ENCODE assay signal across 1 cellular context in the genomic region with DNA sequence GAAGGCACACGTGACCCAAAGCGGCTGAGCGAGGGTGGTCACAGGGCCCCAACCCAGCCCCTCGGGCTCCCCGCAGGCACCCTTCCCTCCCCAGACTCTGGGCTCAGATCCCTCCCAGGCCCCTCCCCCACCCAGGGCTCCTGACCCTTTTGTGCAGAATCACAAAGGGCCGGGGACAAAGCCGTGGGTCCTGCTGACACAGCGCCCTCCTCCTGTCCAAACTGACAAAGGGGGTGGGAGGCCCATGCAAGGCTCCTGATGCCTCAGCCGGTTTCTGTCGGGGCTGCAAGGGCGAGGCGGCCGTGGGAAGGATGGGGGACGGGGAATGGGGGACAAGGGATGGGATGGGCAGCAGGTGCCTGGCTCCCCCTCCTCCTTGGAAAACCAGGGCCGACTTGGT.
TF ChIP-seq lines count a peak whose summit lies in the region.

No MANE protein-coding gene starts in this region.

TF ChIP-seq in A549, 52 proteins besides CTCF, POLR2A, EP300 and RAD21 (continued from another document):
- TF ChIP-seq, protein P1, sequence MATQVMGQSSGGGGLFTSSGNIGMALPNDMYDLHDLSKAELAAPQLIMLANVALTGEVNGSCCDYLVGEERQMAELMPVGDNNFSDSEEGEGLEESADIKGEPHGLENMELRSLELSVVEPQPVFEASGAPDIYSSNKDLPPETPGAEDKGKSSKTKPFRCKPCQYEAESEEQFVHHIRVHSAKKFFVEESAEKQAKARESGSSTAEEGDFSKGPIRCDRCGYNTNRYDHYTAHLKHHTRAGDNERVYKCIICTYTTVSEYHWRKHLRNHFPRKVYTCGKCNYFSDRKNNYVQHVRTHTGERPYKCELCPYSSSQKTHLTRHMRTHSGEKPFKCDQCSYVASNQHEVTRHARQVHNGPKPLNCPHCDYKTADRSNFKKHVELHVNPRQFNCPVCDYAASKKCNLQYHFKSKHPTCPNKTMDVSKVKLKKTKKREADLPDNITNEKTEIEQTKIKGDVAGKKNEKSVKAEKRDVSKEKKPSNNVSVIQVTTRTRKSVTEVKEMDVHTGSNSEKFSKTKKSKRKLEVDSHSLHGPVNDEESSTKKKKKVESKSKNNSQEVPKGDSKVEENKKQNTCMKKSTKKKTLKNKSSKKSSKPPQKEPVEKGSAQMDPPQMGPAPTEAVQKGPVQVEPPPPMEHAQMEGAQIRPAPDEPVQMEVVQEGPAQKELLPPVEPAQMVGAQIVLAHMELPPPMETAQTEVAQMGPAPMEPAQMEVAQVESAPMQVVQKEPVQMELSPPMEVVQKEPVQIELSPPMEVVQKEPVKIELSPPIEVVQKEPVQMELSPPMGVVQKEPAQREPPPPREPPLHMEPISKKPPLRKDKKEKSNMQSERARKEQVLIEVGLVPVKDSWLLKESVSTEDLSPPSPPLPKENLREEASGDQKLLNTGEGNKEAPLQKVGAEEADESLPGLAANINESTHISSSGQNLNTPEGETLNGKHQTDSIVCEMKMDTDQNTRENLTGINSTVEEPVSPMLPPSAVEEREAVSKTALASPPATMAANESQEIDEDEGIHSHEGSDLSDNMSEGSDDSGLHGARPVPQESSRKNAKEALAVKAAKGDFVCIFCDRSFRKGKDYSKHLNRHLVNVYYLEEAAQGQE (IDR thresholded peaks at IDR 0.05) = no peak
- TF ChIP-seq KDM5A (IDR thresholded peaks at IDR 0.05) = no peak
- TF ChIP-seq TP53 (CRISPR knock-in tag; IDR thresholded peaks at IDR 0.05) = no peak
- TF ChIP-seq, protein P2, sequence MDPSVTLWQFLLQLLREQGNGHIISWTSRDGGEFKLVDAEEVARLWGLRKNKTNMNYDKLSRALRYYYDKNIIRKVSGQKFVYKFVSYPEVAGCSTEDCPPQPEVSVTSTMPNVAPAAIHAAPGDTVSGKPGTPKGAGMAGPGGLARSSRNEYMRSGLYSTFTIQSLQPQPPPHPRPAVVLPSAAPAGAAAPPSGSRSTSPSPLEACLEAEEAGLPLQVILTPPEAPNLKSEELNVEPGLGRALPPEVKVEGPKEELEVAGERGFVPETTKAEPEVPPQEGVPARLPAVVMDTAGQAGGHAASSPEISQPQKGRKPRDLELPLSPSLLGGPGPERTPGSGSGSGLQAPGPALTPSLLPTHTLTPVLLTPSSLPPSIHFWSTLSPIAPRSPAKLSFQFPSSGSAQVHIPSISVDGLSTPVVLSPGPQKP (IDR thresholded peaks at IDR 0.05; ENCODE audit: low read depth, low read length) = no peak
- no peak for TF ChIP-seq ESRRA (IDR thresholded peaks at IDR 0.05; ENCODE audit: borderline replicate concordance, low read length)
- no peak for TF ChIP-seq ZC3H11A (IDR thresholded peaks at IDR 0.05)
- TF ChIP-seq GATA3 (IDR thresholded peaks at IDR 0.05; ENCODE audit: borderline replicate concordance) = no peak
- no peak for TF ChIP-seq NPAS2 (CRISPR knock-in tag; IDR thresholded peaks at IDR 0.05; ENCODE audit: borderline replicate concordance)
- TF ChIP-seq, protein P3, sequence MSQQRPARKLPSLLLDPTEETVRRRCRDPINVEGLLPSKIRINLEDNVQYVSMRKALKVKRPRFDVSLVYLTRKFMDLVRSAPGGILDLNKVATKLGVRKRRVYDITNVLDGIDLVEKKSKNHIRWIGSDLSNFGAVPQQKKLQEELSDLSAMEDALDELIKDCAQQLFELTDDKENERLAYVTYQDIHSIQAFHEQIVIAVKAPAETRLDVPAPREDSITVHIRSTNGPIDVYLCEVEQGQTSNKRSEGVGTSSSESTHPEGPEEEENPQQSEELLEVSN (IDR thresholded peaks at IDR 0.05; ENCODE audit: borderline replicate concordance, low read depth) = no peak
- no peak for TF ChIP-seq HEYL (CRISPR knock-in tag; IDR thresholded peaks at IDR 0.05)
- TF ChIP-seq RNF2 (IDR thresholded peaks at IDR 0.05; ENCODE audit: borderline replicate concordance, low read depth) = no peak
- no peak for TF ChIP-seq BHLHE40 (IDR thresholded peaks at IDR 0.05; ENCODE audit: low read depth, low read length)
